ENCODE assay signal across 9 cellular contexts in genomic region chr7:74252893-74253292, GRCh38. TPM values are rescaled to one million over a fixed set of nuclear protein-coding genes. Genes with fewer than 3 reads are reported as not detected.
A peak's percentile ranks its signal among the peaks of the same experiment; 100 is the strongest.
DNase-seq lines count a peak whose midpoint lies in the region; ATAC-seq, FAIRE-seq and TF ChIP-seq lines count a peak whose summit lies in the region.
"Had no signal": no experiment of that assay in that cellular context is flagged by ENCODE, and none has a peak within 500 bp of the region (broad histone marks: within the 10 kb centered on the region; RNA-seq: fewer than 3 reads in every experiment).

No MANE protein-coding gene starts in this region.

- POLR2A ChIA-PET in A673 (lab: Charles Lee; ENCODE audit: low non-redundant PET) (no interaction called here), PC-3 (lab: Charles Lee; ENCODE audit: unreplicated experiment) (no interaction called here)

- H3K4me1 ChIP-seq in A673 (ENCODE audit: insufficient read depth, low read length, poor library complexity, severe bottlenecking) = no peaks in the 10 kb centered on the region
- peaks cover 11% of the 10 kb centered on the region for H3K4me1 ChIP-seq in PC-3 (ENCODE audit: insufficient read depth, low read length)
- H3K4me1 ChIP-seq in iPS-15b (ENCODE audit: control insufficient read depth, insufficient read depth, low read length) = peaks cover 4% of the 10 kb centered on the region
- H3K4me1 ChIP-seq in thyroid gland = peaks cover 3 to 25% of the 10 kb centered on the region in 2 donors

- intact Hi-C loops in A673 (cut with micrococcal nuclease; ENCODE audit: unreplicated experiment) (no loop called here), PC-3 (cut with micrococcal nuclease) (loop anchor here (5.0 kb wide), 1 partner anchor 46 kb away; no protein-coding TSS in a partner anchor), thyroid gland (cut with DNase I) (no loop called here)

- TF ChIP-seq CTCF in A673 (conservative IDR thresholded peaks at IDR 0.05; ENCODE audit: low read depth, low read length) (no peak), PC-3 (conservative IDR thresholded peaks at IDR 0.05; ENCODE audit: low read depth, low read length) (no peak), thyroid gland (IDR thresholded peaks at IDR 0.05) (no peak)

- TF ChIP-seq POLR2A in GM18526 (IDR thresholded peaks at IDR 0.05; ENCODE audit: extremely low read depth, insufficient read length) (peak; percentile 10), thyroid gland (IDR thresholded peaks at IDR 0.05) (no peak)

- peak overlapping the region; percentile 90 for H3K4me2 ChIP-seq in PC-3 (ENCODE audit: low read length)

- CTCF ChIA-PET in A673 (lab: Charles Lee) (no interaction called here), PC-3 (lab: Charles Lee) (interaction anchor here (0.6 to 0.7 kb wide), 3 partner anchors 26 to 307 kb away, joined by 3 to 5 read pairs (median 3); no protein-coding TSS in a partner anchor)

- peaks cover 32% of the 10 kb centered on the region for H3K79me2 ChIP-seq in PC-3 (ENCODE audit: low read length)

- DNase-seq in A673 (ENCODE audit: low spot score) = no peak
- no peak for DNase-seq in PC-3
- no peak for DNase-seq in GM19239 (ENCODE audit: insufficient read length, low spot score)
- DNase-seq in stimulated activated CD4-positive, alpha-beta T cell treated with anti-CD3 and anti-CD28 coated beads, Interleukin-2, amount 100 ng/mL, for 48 hours = no peak
- no peak for DNase-seq in thyroid gland
- DNase-seq in DMS153 (lab: John Stamatoyannopoulos, UW) = no peak
- DNase-seq: activated naive CD4-positive, alpha-beta T cell treated with anti-CD3 and anti-CD28 coated beads, Interleukin-2, amount 50 U/mL, for 16 hours had no signal

- no peaks in the 10 kb centered on the region for H3K27me3 ChIP-seq in A673 (replicated peaks; ENCODE audit: insufficient read depth, low read depth, low read length, poor library complexity)
- no peaks in the 10 kb centered on the region for H3K27me3 ChIP-seq in PC-3 (ENCODE audit: low read length)
- H3K27me3 ChIP-seq in iPS-15b (ENCODE audit: control insufficient read depth, insufficient read depth, low read length) = no peaks in the 10 kb centered on the region
- no peaks in the 10 kb centered on the region for H3K27me3 ChIP-seq in thyroid gland

- H3K9ac ChIP-seq in PC-3 (ENCODE audit: low read length) (peak overlapping the region; percentile 99), iPS-15b (ENCODE audit: low read depth, low read length) (peak overlapping the region; percentile 60)

- no peaks in the 10 kb centered on the region for H3K9me3 ChIP-seq in A673 (ENCODE audit: low read depth, low read length, poor library complexity, severe bottlenecking)
- H3K9me3 ChIP-seq in PC-3 (ENCODE audit: low read length) = no peaks in the 10 kb centered on the region
- no peaks in the 10 kb centered on the region for H3K9me3 ChIP-seq in iPS-15b (ENCODE audit: control insufficient read depth, insufficient read depth, low read length)
- H3K9me3 ChIP-seq in thyroid gland = no peaks in the 10 kb centered on the region

- ATAC-seq in PC-3 = no peak

- H3K9me2 ChIP-seq in PC-3 (replicated peaks; ENCODE audit: low read length) = no peaks in the 10 kb centered on the region

- H3K36me3 ChIP-seq in A673 (ENCODE audit: insufficient read depth, low read length, poor library complexity, severe bottlenecking) = peaks cover 40% of the 10 kb centered on the region
- peaks cover 21% of the 10 kb centered on the region for H3K36me3 ChIP-seq in PC-3 (ENCODE audit: low read depth, low read length)
- peaks cover 35% of the 10 kb centered on the region for H3K36me3 ChIP-seq in iPS-15b (ENCODE audit: control insufficient read depth, insufficient read depth, low read length)
- H3K36me3 ChIP-seq in thyroid gland = peaks cover 14 to 16% of the 10 kb centered on the region in 2 donors

- no TSS peak for BruUV-seq in A673 (replicated peaks; lab: Mats Ljungman, UMichigan)
- no TSS peak for BruUV-seq in PC-3 (replicated peaks; lab: Mats Ljungman, UMichigan)

- WGBS in thyroid gland, 2 donors = 76% methylated on average over 5 of the region's 5 CpGs

- no peaks in the 10 kb centered on the region for H3F3A ChIP-seq in PC-3 (ENCODE audit: low read length, unreplicated experiment)

- H3K4me3 ChIP-seq in A673 (ENCODE audit: low read depth, low read length, poor library complexity, severe bottlenecking) = peak overlapping the region; percentile 90
- peak overlapping the region; percentile 95 for H3K4me3 ChIP-seq in PC-3 (ENCODE audit: low read length)
- H3K4me3 ChIP-seq in iPS-15b (ENCODE audit: low read depth, low read length) = peak overlapping the region; percentile 97
- H3K4me3 ChIP-seq in thyroid gland (replicated peaks in 1 of 3) = no peak overlapping the region

- no peaks in the 10 kb centered on the region for H4K20me1 ChIP-seq in PC-3 (ENCODE audit: low read length)

- H3K27ac ChIP-seq in A673 (ENCODE audit: low read depth, low read length, poor library complexity, severe bottlenecking) (peak overlapping the region; percentile 98), PC-3 (ENCODE audit: low read length) (no peak overlapping the region), thyroid gland (no peak overlapping the region)

- FAIRE-seq in GM19239 (lab: Jason Lieb, UNC) = no peak

- no peak overlapping the region for H2AFZ ChIP-seq in PC-3 (ENCODE audit: low read length)

RNA-seq across cellular contexts. Expression of gene RFC2, which starts 1.3 kb away (rescaled TPM):
- total RNA-seq in A673 (2021) = 113 and 125 TPM in 2 replicates
- total RNA-seq in PC-3 (2014; rRNA removed) = 57.4 and 60.4 TPM in 2 replicates
- total RNA-seq in thyroid gland = 10 to 100 TPM; 11.4 to 16.8 (median 14.0) TPM

RNA-seq across cellular contexts. Expression of gene CLIP2, which starts 36.3 kb away (rescaled TPM):
- total RNA-seq in A673 (2021) (28.9 and 33.3 TPM in 2 replicates), PC-3 (2014; rRNA removed) (26.2 and 33.8 TPM in 2 replicates), thyroid gland (10 to 100 TPM in 1 of 4 donors, 1 to 10 TPM in 3; 4.4 to 16.5 (median 6.7) TPM)

RNA-seq across cellular contexts. Expression of gene LAT2, which starts 43.1 kb away (rescaled TPM):
- total RNA-seq in A673 (2021) = 0.28 and 0.58 TPM in 2 replicates
- total RNA-seq in PC-3 (2014; rRNA removed) = 7.7 and 8.3 TPM in 2 replicates
- 1 to 10 TPM in 3 of 4 donors, under 1 TPM in 1; 0.93 to 3.4 (median 2.5) TPM for total RNA-seq in thyroid gland

Comparison
In these comparisons a context has a peak if more than half of its experiments do, and no peak if none do; other contexts are left out.
1. H3K4me3 ChIP-seq: peak in A673 (single experiment), PC-3 (single experiment) and iPS-15b (single experiment); none in thyroid gland (0 of 3).